In genomic region chr9:530681-531080, GRCh38 we compare ENCODE assay signal across 2 cellular contexts.
TF ChIP-seq lines count a peak whose summit lies in the region.

No MANE protein-coding gene starts in this region.

TF ChIP-seq in A549, 52 proteins besides CTCF, POLR2A, EP300 and RAD21:
- TF ChIP-seq CEBPB (IDR thresholded peaks at IDR 0.05) (0 out of 4 replicates have a peak, but pooled peaks of 1 of the 2 experiments have one; percentile 39), EHF (CRISPR knock-in tag; IDR thresholded peaks at IDR 0.05) (no peak), ZNF302 (CRISPR knock-in tag; IDR thresholded peaks at IDR 0.05) (no peak), HES2 (IDR thresholded peaks at IDR 0.05) (no peak), CHD2 (IDR thresholded peaks at IDR 0.05; ENCODE audit: low read length, partially characterized antibody) (no peak), MYC (IDR thresholded peaks at IDR 0.05; ENCODE audit: borderline replicate concordance, low read length) (no peak), ZSCAN20 (CRISPR knock-in tag; IDR thresholded peaks at IDR 0.05) (no peak), FOSL2 (IDR thresholded peaks at IDR 0.05) (no peak), FOSL2 (CRISPR knock-in tag; IDR thresholded peaks at IDR 0.05) (peak; percentile 32; the same call in 1 of the 2 replicates)

TF ChIP-seq in IMR-90, 13 proteins besides CTCF, POLR2A, EP300 and RAD21 (continued from another document):
- TF ChIP-seq CHD1 (IDR thresholded peaks at IDR 0.05; ENCODE audit: low read depth, low read length) (no peak), CEBPB (IDR thresholded peaks at IDR 0.05; ENCODE audit: low read depth, low read length) (no peak), RCOR1 (IDR thresholded peaks at IDR 0.05; ENCODE audit: insufficient replicate concordance, low read length) (no peak)
